ENCODE assay signal across 1 cellular context in the genomic region with DNA sequence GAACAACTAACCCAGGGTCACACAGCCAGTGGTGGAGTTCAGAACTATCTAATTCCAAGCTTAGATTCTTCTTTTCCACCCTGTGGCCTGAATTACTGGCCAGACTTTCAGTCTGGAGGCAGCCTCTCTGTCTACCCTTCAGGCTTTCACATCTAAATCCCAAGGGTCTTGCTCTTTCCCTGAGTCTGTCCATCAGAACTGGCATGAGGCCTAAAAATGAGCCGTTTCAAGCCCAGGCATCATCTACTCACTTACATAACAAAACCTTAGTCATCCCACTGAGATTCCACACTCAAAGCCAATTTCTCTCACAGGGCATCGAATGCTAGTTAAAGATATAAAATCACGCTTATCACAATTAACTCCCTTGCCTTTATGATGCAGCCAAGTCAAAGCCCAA.
TF ChIP-seq lines count a peak whose summit lies in the region.

No MANE protein-coding gene starts in this region.

TF ChIP-seq in GM23338, 12 proteins besides CTCF, POLR2A, EP300 and RAD21 (continued from another document):
- TF ChIP-seq CREB1 (CRISPR knock-in tag; IDR thresholded peaks at IDR 0.05; ENCODE audit: low read depth) (no peak), EZH2phosphoT487 (IDR thresholded peaks at IDR 0.05; ENCODE audit: unreplicated experiment) (no peak), EZH2 (IDR thresholded peaks at IDR 0.05; ENCODE audit: low read depth, unreplicated experiment) (no peak), ZNF331 (CRISPR knock-in tag; IDR thresholded peaks at IDR 0.05; ENCODE audit: low read depth) (no peak), STAT1 (IDR thresholded peaks at IDR 0.05; ENCODE audit: unreplicated experiment) (no peak)
- TF ChIP-seq, protein P1, sequence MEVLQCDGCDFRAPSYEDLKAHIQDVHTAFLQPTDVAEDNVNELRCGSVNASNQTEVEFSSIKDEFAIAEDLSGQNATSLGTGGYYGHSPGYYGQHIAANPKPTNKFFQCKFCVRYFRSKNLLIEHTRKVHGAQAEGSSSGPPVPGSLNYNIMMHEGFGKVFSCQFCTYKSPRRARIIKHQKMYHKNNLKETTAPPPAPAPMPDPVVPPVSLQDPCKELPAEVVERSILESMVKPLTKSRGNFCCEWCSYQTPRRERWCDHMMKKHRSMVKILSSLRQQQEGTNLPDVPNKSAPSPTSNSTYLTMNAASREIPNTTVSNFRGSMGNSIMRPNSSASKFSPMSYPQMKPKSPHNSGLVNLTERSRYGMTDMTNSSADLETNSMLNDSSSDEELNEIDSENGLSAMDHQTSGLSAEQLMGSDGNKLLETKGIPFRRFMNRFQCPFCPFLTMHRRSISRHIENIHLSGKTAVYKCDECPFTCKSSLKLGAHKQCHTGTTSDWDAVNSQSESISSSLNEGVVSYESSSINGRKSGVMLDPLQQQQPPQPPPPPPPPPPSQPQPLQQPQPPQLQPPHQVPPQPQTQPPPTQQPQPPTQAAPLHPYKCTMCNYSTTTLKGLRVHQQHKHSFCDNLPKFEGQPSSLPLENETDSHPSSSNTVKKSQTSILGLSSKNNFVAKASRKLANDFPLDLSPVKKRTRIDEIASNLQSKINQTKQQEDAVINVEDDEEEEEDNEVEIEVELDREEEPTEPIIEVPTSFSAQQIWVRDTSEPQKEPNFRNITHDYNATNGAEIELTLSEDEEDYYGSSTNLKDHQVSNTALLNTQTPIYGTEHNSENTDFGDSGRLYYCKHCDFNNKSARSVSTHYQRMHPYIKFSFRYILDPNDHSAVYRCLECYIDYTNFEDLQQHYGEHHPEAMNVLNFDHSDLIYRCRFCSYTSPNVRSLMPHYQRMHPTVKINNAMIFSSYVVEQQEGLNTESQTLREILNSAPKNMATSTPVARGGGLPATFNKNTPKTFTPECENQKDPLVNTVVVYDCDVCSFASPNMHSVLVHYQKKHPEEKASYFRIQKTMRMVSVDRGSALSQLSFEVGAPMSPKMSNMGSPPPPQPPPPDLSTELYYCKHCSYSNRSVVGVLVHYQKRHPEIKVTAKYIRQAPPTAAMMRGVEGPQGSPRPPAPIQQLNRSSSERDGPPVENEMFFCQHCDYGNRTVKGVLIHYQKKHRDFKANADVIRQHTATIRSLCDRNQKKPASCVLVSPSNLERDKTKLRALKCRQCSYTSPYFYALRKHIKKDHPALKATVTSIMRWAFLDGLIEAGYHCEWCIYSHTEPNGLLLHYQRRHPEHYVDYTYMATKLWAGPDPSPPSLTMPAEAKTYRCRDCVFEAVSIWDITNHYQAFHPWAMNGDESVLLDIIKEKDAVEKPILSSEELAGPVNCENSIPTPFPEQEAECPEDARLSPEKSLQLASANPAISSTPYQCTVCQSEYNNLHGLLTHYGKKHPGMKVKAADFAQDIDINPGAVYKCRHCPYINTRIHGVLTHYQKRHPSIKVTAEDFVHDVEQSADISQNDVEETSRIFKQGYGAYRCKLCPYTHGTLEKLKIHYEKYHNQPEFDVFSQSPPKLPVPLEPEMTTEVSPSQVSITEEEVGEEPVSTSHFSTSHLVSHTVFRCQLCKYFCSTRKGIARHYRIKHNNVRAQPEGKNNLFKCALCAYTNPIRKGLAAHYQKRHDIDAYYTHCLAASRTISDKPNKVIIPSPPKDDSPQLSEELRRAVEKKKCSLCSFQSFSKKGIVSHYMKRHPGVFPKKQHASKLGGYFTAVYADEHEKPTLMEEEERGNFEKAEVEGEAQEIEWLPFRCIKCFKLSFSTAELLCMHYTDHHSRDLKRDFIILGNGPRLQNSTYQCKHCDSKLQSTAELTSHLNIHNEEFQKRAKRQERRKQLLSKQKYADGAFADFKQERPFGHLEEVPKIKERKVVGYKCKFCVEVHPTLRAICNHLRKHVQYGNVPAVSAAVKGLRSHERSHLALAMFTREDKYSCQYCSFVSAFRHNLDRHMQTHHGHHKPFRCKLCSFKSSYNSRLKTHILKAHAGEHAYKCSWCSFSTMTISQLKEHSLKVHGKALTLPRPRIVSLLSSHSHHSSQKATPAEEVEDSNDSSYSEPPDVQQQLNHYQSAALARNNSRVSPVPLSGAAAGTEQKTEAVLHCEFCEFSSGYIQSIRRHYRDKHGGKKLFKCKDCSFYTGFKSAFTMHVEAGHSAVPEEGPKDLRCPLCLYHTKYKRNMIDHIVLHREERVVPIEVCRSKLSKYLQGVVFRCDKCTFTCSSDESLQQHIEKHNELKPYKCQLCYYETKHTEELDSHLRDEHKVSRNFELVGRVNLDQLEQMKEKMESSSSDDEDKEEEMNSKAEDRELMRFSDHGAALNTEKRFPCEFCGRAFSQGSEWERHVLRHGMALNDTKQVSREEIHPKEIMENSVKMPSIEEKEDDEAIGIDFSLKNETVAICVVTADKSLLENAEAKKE (CRISPR knock-in tag; IDR thresholded peaks at IDR 0.05) = no peak
